ENCODE assay signal across 14 cellular contexts in genomic region chr15:60809375-60809774, GRCh38.
"Had no signal": no experiment of that assay in that cellular context is flagged by ENCODE, and none has a peak within 500 bp of the region (broad histone marks: within the 10 kb centered on the region; RNA-seq: fewer than 3 reads in every experiment).

No MANE protein-coding gene starts in this region.

- DNase-seq: activated CD4-positive, alpha-beta T cell treated with anti-CD3 and anti-CD28 coated beads, Interleukin-2, amount 50 U/mL, for 4 hours; activated CD8-positive, alpha-beta memory T cell treated with anti-CD3 and anti-CD28 coated beads, Interleukin-2, amount 50 U/mL, for 4 hours; effector CD4-positive, alpha-beta T cell; gastrocnemius medialis; left lung; ovary; sigmoid colon; stimulated activated CD4-positive, alpha-beta T cell treated with anti-CD3 and anti-CD28 coated beads, Interleukin-2, amount 100 ng/mL, for 48 hours; stimulated activated naive CD4-positive, alpha-beta T cell treated with Interleukin-2 at 50 U/mL for 16 hours; upper lobe of right lung had no signal

- H3K4me3 Mint-ChIP-seq: memory B cell, neural progenitor cell had no signal

- ATAC-seq: gastrocnemius medialis, left lung, SK-N-SH treated with all-trans-retinoic acid at 6 μM for 48 hours, upper lobe of right lung had no signal

- H3K36me3 Mint-ChIP-seq: memory B cell, neural progenitor cell had no signal

- H3K9me3 Mint-ChIP-seq: memory B cell; neural progenitor cell; T-helper 1 cell treated with Interleukin-12 subunit alpha and Interleukin-12 subunit beta and Interleukin-4 antibody, amounts not matched to agents 30 μg/mL and 1 μg/mL, for 36 hours had no signal

- H3K27ac Mint-ChIP-seq: memory B cell; neural progenitor cell; T-helper 1 cell treated with Interleukin-12 subunit alpha and Interleukin-12 subunit beta and Interleukin-4 antibody, amounts not matched to agents 30 μg/mL and 1 μg/mL, for 36 hours had no signal
